In the genomic region with DNA sequence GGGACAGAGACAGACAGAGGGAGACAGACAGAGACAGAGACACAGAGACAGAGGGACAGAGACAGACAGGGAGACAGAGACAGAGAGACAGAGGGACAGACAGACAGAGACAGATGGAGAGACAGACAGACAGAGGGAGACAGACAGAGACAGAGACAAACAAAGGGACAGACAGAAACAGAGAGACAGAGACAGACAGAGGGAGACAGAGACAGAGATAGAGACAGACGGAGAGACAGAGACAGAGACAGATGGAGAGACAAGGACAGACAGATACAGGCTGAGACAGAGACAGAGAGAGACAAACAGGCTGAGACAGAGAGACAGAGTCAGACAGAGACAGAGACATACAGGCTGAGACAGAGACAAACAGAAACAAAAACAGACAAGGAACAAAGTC, we compare ENCODE assay signal across 10 cellular contexts. TPM values are rescaled to one million over a fixed set of nuclear protein-coding genes. Genes with fewer than 3 reads are reported as not detected.
"Had no signal": no experiment of that assay in that cellular context is flagged by ENCODE, and none has a peak within 500 bp of the region (broad histone marks: within the 10 kb centered on the region; RNA-seq: fewer than 3 reads in every experiment).

No MANE protein-coding gene starts in this region.

- ATAC-seq: GM23338 had no signal

- H3K4me3 ChIP-seq: GM23338, K562 had no signal

- FAIRE-seq: H1, H54 had no signal

- H3K27ac ChIP-seq: HL-60 had no signal

- DNase-seq: H9, HCEC 1CT, IMR-90, KG1 had no signal

- H2AFZ ChIP-seq: GM23338 had no signal

- H3K4me2 ChIP-seq: GM23338 had no signal

RNA-seq across cellular contexts. Expression of a gene that starts 39.4 kb away (rescaled TPM):
- total RNA-seq: H9, HT1080, IMR-90, K562 had no signal
- polyA plus RNA-seq: IMR-90, K562 had no signal
